In the genomic region with DNA sequence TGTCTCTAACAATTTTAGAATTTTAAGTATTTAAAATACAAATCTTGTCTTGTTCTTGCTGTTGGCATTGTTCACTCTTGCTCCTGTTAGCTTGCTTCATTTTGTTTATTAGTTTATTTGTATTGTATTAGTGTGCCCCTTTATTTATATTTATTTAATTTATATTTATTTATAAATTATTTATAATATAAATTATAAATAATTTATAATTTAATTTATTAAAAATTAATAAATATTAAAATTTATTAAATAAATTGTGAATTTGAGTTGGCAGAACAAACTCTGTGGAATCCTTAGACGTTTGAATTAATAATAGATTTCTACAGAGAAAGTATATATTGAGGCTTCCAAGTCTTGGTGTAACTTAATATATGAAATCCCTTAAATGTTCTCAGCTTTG, we compare ENCODE assay signal across 21 cellular contexts.
DNase-seq lines count a peak whose midpoint lies in the region; ATAC-seq, FAIRE-seq and TF ChIP-seq lines count a peak whose summit lies in the region.
"Had no signal": no experiment of that assay in that cellular context is flagged by ENCODE, and none has a peak within 500 bp of the region (broad histone marks: within the 10 kb centered on the region; RNA-seq: fewer than 3 reads in every experiment).

No MANE protein-coding gene starts in this region.

- no peak overlapping the region for H3K4me3 ChIP-seq in small intestine (ENCODE audit: low read depth in 1 of 2, low read length in 2 of 2)
- H3K4me3 ChIP-seq: BLaER1, GM12878, HAP-1 had no signal

- peak; percentile 34 for FAIRE-seq in RCC 7860 (lab: Jason Lieb, UNC)
- peak; percentile 93 for FAIRE-seq in colon (lab: Jason Lieb, UNC)
- FAIRE-seq in small intestine (lab: Jason Lieb, UNC), result peak; percentile 82
- FAIRE-seq: H54 had no signal

- H3K27me3 Mint-ChIP-seq in activated CD8-positive, alpha-beta T cell treated with anti-CD3 and anti-CD28 coated beads for 36 hours, result no peaks in the 10 kb centered on the region
- H3K27me3 Mint-ChIP-seq: B cell; CD4-positive, CD25-positive, alpha-beta regulatory T cell had no signal

- WGBS in small intestine, 3 donors, result 37 to 66% (median 55%) methylated on average over 1 of the region's 1 CpG

- H3K4me1 Mint-ChIP-seq in activated CD8-positive, alpha-beta T cell treated with anti-CD3 and anti-CD28 coated beads for 36 hours (ENCODE audit: low read depth), result no peaks in the 10 kb centered on the region
- H3K4me1 Mint-ChIP-seq: B cell; CD4-positive, CD25-positive, alpha-beta regulatory T cell had no signal

- no peak overlapping the region for H3K4me3 Mint-ChIP-seq in activated CD8-positive, alpha-beta T cell treated with anti-CD3 and anti-CD28 coated beads for 36 hours
- H3K4me3 Mint-ChIP-seq: B cell; CD4-positive, CD25-positive, alpha-beta regulatory T cell; CD8-positive, alpha-beta T cell; HFFc6 had no signal

- H3K27ac ChIP-seq in small intestine (ENCODE audit: low read depth in 1 of 2, low read length in 1 of 2), result no peak overlapping the region
- H3K27ac ChIP-seq: BLaER1, C4-2B had no signal

- H3K9me3 Mint-ChIP-seq in activated CD8-positive, alpha-beta T cell treated with anti-CD3 and anti-CD28 coated beads for 36 hours, result peaks cover 13% of the 10 kb centered on the region

- no peak for ATAC-seq in activated CD8-positive, alpha-beta T cell treated with anti-CD3 and anti-CD28 coated beads for 36 hours
- ATAC-seq: CD8-positive, alpha-beta T cell had no signal

- H3K36me3 Mint-ChIP-seq in activated CD8-positive, alpha-beta T cell treated with anti-CD3 and anti-CD28 coated beads for 36 hours (ENCODE audit: low read depth), result no peaks in the 10 kb centered on the region
- H3K36me3 Mint-ChIP-seq: CD4-positive, CD25-positive, alpha-beta regulatory T cell; CD8-positive, alpha-beta T cell had no signal

- TF ChIP-seq CTCF in activated CD8-positive, alpha-beta T cell treated with anti-CD3 and anti-CD28 coated beads for 36 hours (IDR thresholded peaks at IDR 0.05), result no peak

- no peaks in the 10 kb centered on the region for H3K36me3 ChIP-seq in small intestine (ENCODE audit: control insufficient read depth in 2 of 2, insufficient read depth in 2 of 2, low read length in 2 of 2)
- H3K36me3 ChIP-seq: BLaER1, HAP-1 had no signal

- intact Hi-C loops in activated CD8-positive, alpha-beta T cell treated with anti-CD3 and anti-CD28 coated beads for 36 hours (cut with micrococcal nuclease), result no loop called here

- H3K9me3 ChIP-seq in small intestine (ENCODE audit: control insufficient read depth, low read depth), result no peaks in the 10 kb centered on the region
- H3K9me3 ChIP-seq: BLaER1, Caco-2, HAP-1 had no signal

- H3K4me1 ChIP-seq in small intestine (ENCODE audit: control insufficient read depth in 2 of 2, insufficient read depth in 1 of 2, low read depth in 1 of 2, low read length in 1 of 2), result no peaks in the 10 kb centered on the region
- H3K4me1 ChIP-seq: BLaER1, Caco-2, HAP-1 had no signal

- CTCF ChIA-PET in activated CD8-positive, alpha-beta T cell treated with anti-CD3 and anti-CD28 coated beads for 36 hours (lab: Charles Lee), result no interaction called here

- POLR2A ChIA-PET in activated CD8-positive, alpha-beta T cell treated with anti-CD3 and anti-CD28 coated beads for 36 hours (lab: Charles Lee), result no interaction called here

- H3K27ac Mint-ChIP-seq in activated CD8-positive, alpha-beta T cell treated with anti-CD3 and anti-CD28 coated beads for 36 hours, result no peak overlapping the region
- H3K27ac Mint-ChIP-seq: B cell; CD4-positive, CD25-positive, alpha-beta regulatory T cell; CD8-positive, alpha-beta T cell; HFFc6 had no signal

- no peaks in the 10 kb centered on the region for H3K27me3 ChIP-seq in small intestine (ENCODE audit: control insufficient read depth in 2 of 2, insufficient read depth in 2 of 2, low read length in 2 of 2)
- H3K27me3 ChIP-seq: BLaER1 had no signal

- DNase-seq in AG08395 (ENCODE audit: low spot score) (peak; percentile 2), RCC 7860 (ENCODE audit: low spot score) (no peak), small intestine (no peak), NCI-H2107 treated with DMSO at 0.1 percent for 48 hours (lab: John Stamatoyannopoulos, UW; ENCODE audit: unreplicated experiment) (no peak), NCI-H345 (lab: John Stamatoyannopoulos, UW) (no peak)
- no peak for DNase-seq in activated CD8-positive, alpha-beta T cell treated with anti-CD3 and anti-CD28 coated beads for 36 hours
- DNase-seq: 8988T; Caco-2; CD4-positive, CD25-positive, alpha-beta regulatory T cell; CD8-positive, alpha-beta T cell; DND-41; GDM1; GOT3; HFFc6 had no signal
